Comparison of ENCODE assay signal across 8 cellular contexts in genomic region chr20:63519765-63520593, GRCh38. TPM values are rescaled to one million over a fixed set of nuclear protein-coding genes. Genes with fewer than 3 reads are reported as not detected.
DNase-seq lines count a peak whose midpoint lies in the region; ATAC-seq and TF ChIP-seq lines count a peak whose summit lies in the region.

No MANE protein-coding gene starts in this region.

- POLR2A ChIA-PET in activated CD4-positive, alpha-beta T cell treated with anti-CD3 and anti-CD28 coated beads, Interleukin-2, amount 10 ng/mL, durations not matched to agents 7 days and 5 days (lab: Charles Lee) = no interaction called here

- CTCF ChIA-PET in activated CD4-positive, alpha-beta T cell treated with anti-CD3 and anti-CD28 coated beads, Interleukin-2, amount 10 ng/mL, durations not matched to agents 7 days and 5 days (lab: Charles Lee) = interaction anchor here (0.5 to 2.3 kb wide), 6 partner anchors 9 to 114 kb away, joined by 3 to 21 read pairs (median 4); partner anchors contain the start of gene PTK6

- peak; percentile 42 for ATAC-seq in GM21825 (IDR thresholded peaks at IDR 0.05; ENCODE audit: unreplicated experiment)

- H3K36me3 Mint-ChIP-seq in activated CD4-positive, alpha-beta T cell treated with anti-CD3 and anti-CD28 coated beads, Interleukin-2, amount 10 ng/mL, durations not matched to agents 7 days and 5 days (ENCODE audit: low read depth) = peaks cover 23% of the 10 kb centered on the region
- H3K36me3 Mint-ChIP-seq in mesothelial cell of epicardium = peaks cover 18% of the 10 kb centered on the region

- DNase-seq in GDM1 (lab: John Stamatoyannopoulos, UW) = peak; percentile 45
- DNase-seq in Kasumi-1 (lab: John Stamatoyannopoulos, UW) = peak; percentile 11 to 32
- peak; percentile 71 for DNase-seq in activated CD4-positive, alpha-beta T cell treated with anti-CD3 and anti-CD28 coated beads, Interleukin-2, amount 10 ng/mL, durations not matched to agents 7 days and 5 days
- DNase-seq in effector CD8-positive, alpha-beta T cell (lab: John Stamatoyannopoulos, UW) = peak; percentile 54
- DNase-seq in mesothelial cell of epicardium (ENCODE audit: low spot score in 2 of 2, unreplicated experiment in 2 of 2) = peak; percentile 58 to 75
- DNase-seq in stimulated activated CD8-positive, alpha-beta memory T cell treated with anti-CD3 and anti-CD28 coated beads, Interleukin-4, amount 100 ng/mL, for 48 hours = peak; percentile 74
- DNase-seq in GOT3 (lab: John Stamatoyannopoulos, UW) = no peak

- TF ChIP-seq CTCF in mesothelial cell of epicardium (IDR thresholded peaks at IDR 0.05; ENCODE audit: unreplicated experiment) = no peak

- H3K4me1 Mint-ChIP-seq in activated CD4-positive, alpha-beta T cell treated with anti-CD3 and anti-CD28 coated beads, Interleukin-2, amount 10 ng/mL, durations not matched to agents 7 days and 5 days = peaks cover 12% of the 10 kb centered on the region
- peaks cover 20% of the 10 kb centered on the region for H3K4me1 Mint-ChIP-seq in mesothelial cell of epicardium

- H3K9me3 Mint-ChIP-seq in activated CD4-positive, alpha-beta T cell treated with anti-CD3 and anti-CD28 coated beads, Interleukin-2, amount 10 ng/mL, durations not matched to agents 7 days and 5 days = peaks cover 14% of the 10 kb centered on the region
- H3K9me3 Mint-ChIP-seq in mesothelial cell of epicardium = peaks cover 3% of the 10 kb centered on the region

- H3K27me3 Mint-ChIP-seq in activated CD4-positive, alpha-beta T cell treated with anti-CD3 and anti-CD28 coated beads, Interleukin-2, amount 10 ng/mL, durations not matched to agents 7 days and 5 days = peaks cover 8% of the 10 kb centered on the region
- H3K27me3 Mint-ChIP-seq in mesothelial cell of epicardium (ENCODE audit: low read depth) = peaks cover 8% of the 10 kb centered on the region

- peak overlapping the region; percentile 67 for H3K4me3 Mint-ChIP-seq in activated CD4-positive, alpha-beta T cell treated with anti-CD3 and anti-CD28 coated beads, Interleukin-2, amount 10 ng/mL, durations not matched to agents 7 days and 5 days
- H3K4me3 Mint-ChIP-seq in mesothelial cell of epicardium = peak overlapping the region; percentile 67

- H3K27ac Mint-ChIP-seq in activated CD4-positive, alpha-beta T cell treated with anti-CD3 and anti-CD28 coated beads, Interleukin-2, amount 10 ng/mL, durations not matched to agents 7 days and 5 days = peak overlapping the region; percentile 74
- no peak overlapping the region for H3K27ac Mint-ChIP-seq in mesothelial cell of epicardium

RNA-seq across cellular contexts. Expression of gene PPDPF, which starts 0.6 kb away (rescaled TPM):
- total RNA-seq in activated CD4-positive, alpha-beta T cell treated with anti-CD3 and anti-CD28 coated beads, Interleukin-2, amount 10 ng/mL, durations not matched to agents 7 days and 5 days = 100 to 1,000 TPM; 167 to 193 TPM
- 258 to 271 TPM (median 269 TPM) in 3 replicates for total RNA-seq in mesothelial cell of epicardium

RNA-seq across cellular contexts. Expression of gene PTK6, which starts 17.2 kb away (rescaled TPM):
- under 1 TPM; 0.71 to 0.74 TPM for total RNA-seq in activated CD4-positive, alpha-beta T cell treated with anti-CD3 and anti-CD28 coated beads, Interleukin-2, amount 10 ng/mL, durations not matched to agents 7 days and 5 days
- 0.11 to 0.18 TPM in 2 of 3 replicates, not detected in the other for total RNA-seq in mesothelial cell of epicardium

RNA-seq across cellular contexts. Expression of gene EEF1A2, which starts 21.1 kb away (rescaled TPM):
- total RNA-seq in activated CD4-positive, alpha-beta T cell treated with anti-CD3 and anti-CD28 coated beads, Interleukin-2, amount 10 ng/mL, durations not matched to agents 7 days and 5 days = under 1 TPM; 0.12 to 0.17 TPM
- 14.4 to 15.6 TPM (median 14.6 TPM) in 3 replicates for total RNA-seq in mesothelial cell of epicardium

RNA-seq across cellular contexts. Expression of gene SRMS, which starts 27.6 kb away (rescaled TPM):
- not detected for total RNA-seq in activated CD4-positive, alpha-beta T cell treated with anti-CD3 and anti-CD28 coated beads, Interleukin-2, amount 10 ng/mL, durations not matched to agents 7 days and 5 days
- total RNA-seq in mesothelial cell of epicardium = not detected in 3 replicates

RNA-seq across cellular contexts. Expression of gene FNDC11, which starts 34.0 kb away (rescaled TPM):
- total RNA-seq in activated CD4-positive, alpha-beta T cell treated with anti-CD3 and anti-CD28 coated beads, Interleukin-2, amount 10 ng/mL, durations not matched to agents 7 days and 5 days = under 1 TPM; 0.15 to 0.57 TPM
- total RNA-seq in mesothelial cell of epicardium = 0.86 to 1.4 TPM (median 1.1 TPM) in 3 replicates

Comparison
In these comparisons a context has a peak if more than half of its experiments do, and no peak if none do; other contexts are left out.
1. RNA of gene EEF1A2, which starts 21.1 kb away (total RNA-seq): 14.4 to 15.6 TPM in mesothelial cell of epicardium; 0.12 to 0.17 TPM in activated CD4-positive, alpha-beta T cell treated with anti-CD3 and anti-CD28 coated beads, Interleukin-2, amount 10 ng/mL, durations not matched to agents 7 days and 5 days; every median in the first group is over 10 times any median in the second.